28 cellular contexts compared by ENCODE assay signal in the genomic region with DNA sequence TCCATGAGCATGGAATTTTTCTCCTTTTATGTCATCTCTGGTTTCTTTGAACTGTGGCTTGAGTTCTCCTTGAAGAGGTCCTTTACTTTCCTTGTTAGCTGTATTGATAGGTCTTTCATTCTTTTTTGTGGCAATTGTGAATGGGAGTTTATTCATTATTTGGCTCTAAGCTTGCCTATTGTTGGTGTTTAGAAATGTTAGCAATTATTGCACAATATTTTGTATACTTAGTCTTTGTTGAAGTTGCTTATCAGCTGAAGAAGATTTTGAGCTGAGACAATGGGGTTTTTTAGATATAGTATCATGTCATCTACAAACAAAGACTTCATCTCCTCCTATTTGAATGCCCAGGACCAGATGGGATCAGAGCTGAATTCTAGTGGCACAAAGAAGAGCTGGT.
"Had no signal": no experiment of that assay in that cellular context is flagged by ENCODE, and none has a peak within 500 bp of the region (broad histone marks: within the 10 kb centered on the region; RNA-seq: fewer than 3 reads in every experiment).

No MANE protein-coding gene starts in this region.

- H3K9me3 ChIP-seq: colonic mucosa, gastrocnemius medialis had no signal

- DNase-seq: colonic mucosa; cortex of kidney; dermis blood vessel endothelial cell; dorsolateral prefrontal cortex; effector CD4-positive, alpha-beta T cell; effector CD8-positive, alpha-beta T cell; effector memory CD4-positive, alpha-beta T cell; effector memory CD8-positive, alpha-beta T cell; endodermal cell; erythroblast; esophagus squamous epithelium; foreskin fibroblast; foreskin keratinocyte; foreskin melanocyte; gastrocnemius medialis; glutamatergic neuron; head of caudate nucleus; heart left ventricle; heart right ventricle had no signal

- H3K4me3 ChIP-seq: colonic mucosa, coronary artery, dorsolateral prefrontal cortex, esophagus muscularis mucosa, esophagus squamous epithelium, gastrocnemius medialis, gastroesophageal sphincter, heart left ventricle, heart right ventricle had no signal

- ATAC-seq: effector memory CD8-positive, alpha-beta T cell; esophagus mucosa; foreskin keratinocyte; gastrocnemius medialis; gastroesophageal sphincter; heart left ventricle; heart right ventricle had no signal

- H3K27ac ChIP-seq: colonic mucosa, coronary artery, dorsolateral prefrontal cortex, epithelial cell of prostate, esophagus muscularis mucosa, esophagus squamous epithelium, foreskin keratinocyte, gastrocnemius medialis, gastroesophageal sphincter, heart left ventricle, heart right ventricle had no signal

- FAIRE-seq: colon, endometrium, endothelial cell of umbilical vein, frontal cortex had no signal

- H3K4me1 ChIP-seq: colonic mucosa, esophagus muscularis mucosa, esophagus squamous epithelium, foreskin keratinocyte, gastrocnemius medialis, gastroesophageal sphincter, heart left ventricle, heart right ventricle had no signal

- H3K27me3 ChIP-seq: colonic mucosa, esophagus muscularis mucosa, esophagus squamous epithelium, foreskin keratinocyte, gastrocnemius medialis, gastroesophageal sphincter, heart left ventricle had no signal

- H3K36me3 ChIP-seq: colonic mucosa, esophagus muscularis mucosa, esophagus squamous epithelium, gastrocnemius medialis, gastroesophageal sphincter, heart left ventricle, heart right ventricle had no signal
